16 cellular contexts compared by ENCODE assay signal in the genomic region with DNA sequence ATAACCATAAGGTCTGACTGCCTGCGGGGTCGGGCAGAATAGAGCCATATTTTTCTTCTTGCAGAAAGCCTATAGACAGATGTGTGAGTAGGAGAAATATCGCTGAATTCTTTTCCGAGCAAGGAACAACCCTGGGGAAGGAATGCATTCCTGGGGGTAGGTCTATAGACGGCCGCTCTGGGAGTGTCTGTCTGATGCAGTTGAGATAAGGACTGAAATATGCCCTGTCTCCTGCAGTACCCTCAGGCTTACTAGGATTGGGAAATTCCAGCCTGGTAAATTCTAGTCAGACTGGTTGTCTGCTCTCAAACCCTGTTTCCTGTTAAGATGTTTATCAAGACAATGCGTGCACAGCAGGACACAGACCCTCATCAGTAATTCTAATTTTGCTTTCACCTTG. TPM values are rescaled to one million over a fixed set of nuclear protein-coding genes. Genes with fewer than 3 reads are reported as not detected.
"Had no signal": no experiment of that assay in that cellular context is flagged by ENCODE, and none has a peak within 500 bp of the region (broad histone marks: within the 10 kb centered on the region; RNA-seq: fewer than 3 reads in every experiment).

No MANE protein-coding gene starts in this region.

RNA-seq across cellular contexts. Expression of a gene that starts 18.0 kb away (rescaled TPM):
- total RNA-seq: activated B cell treated with CpG ODN at 0.5 μM for 24 hours; activated T-cell treated with anti-CD3 and anti-CD28 coated beads, Interleukin-2, amount 50 U/mL, for 4 hours; activated T-helper 2 cell treated with anti-CD3 and anti-CD28 coated beads, Interferon-gamma antibody, Interleukin-2, Interleukin-4, amounts not matched to agents 10 μg/mL and 5 μg/mL and 100 μg/mL, durations not matched to agents 14 hours and 24 hours and 36 hours; body of pancreas; cardiac muscle cell; chondrocyte; esophagus muscularis mucosa; foreskin keratinocyte; left ventricle myocardium superior; lung microvascular endothelial cell; occipital lobe; psoas muscle; smooth muscle cell; T-helper 2 cell treated with Interferon-gamma antibody and Interleukin-4, amounts not matched to agents 100 ng/mL and 5 ng/mL, for 36 hours; uterus had no signal
- polyA plus RNA-seq: cardiac muscle cell; naive thymus-derived CD4-positive, alpha-beta T cell; smooth muscle cell had no signal

RNA-seq across cellular contexts. Expression of a gene that starts 44.6 kb away (rescaled TPM):
- total RNA-seq: cardiac muscle cell, smooth muscle cell had no signal
- polyA plus RNA-seq: cardiac muscle cell, smooth muscle cell had no signal
